In the genomic region with DNA sequence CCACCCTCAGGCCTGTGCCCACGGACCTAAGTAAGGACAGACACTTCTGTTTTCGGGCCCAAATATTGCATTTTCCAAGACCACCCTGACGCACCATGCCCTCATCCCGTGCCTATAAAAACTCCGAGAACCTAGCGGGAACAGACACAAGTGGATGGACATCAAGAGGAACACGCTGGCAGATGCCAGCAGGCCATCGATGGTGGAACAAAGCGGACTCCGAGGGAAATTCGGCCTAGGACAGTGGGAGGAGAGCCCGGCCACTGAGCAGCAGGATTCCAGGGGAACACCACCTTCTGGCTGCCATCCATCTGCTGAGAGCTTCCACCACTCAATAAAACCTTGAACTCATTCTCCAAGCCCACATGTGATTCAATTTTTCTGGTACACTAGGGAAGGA, we compare ENCODE assay signal across 18 cellular contexts.
DNase-seq lines count a peak whose midpoint lies in the region; ATAC-seq, FAIRE-seq and TF ChIP-seq lines count a peak whose summit lies in the region.
"Had no signal": no experiment of that assay in that cellular context is flagged by ENCODE, and none has a peak within 500 bp of the region (broad histone marks: within the 10 kb centered on the region; RNA-seq: fewer than 3 reads in every experiment).

No MANE protein-coding gene starts in this region.

- no peak overlapping the region for H3K27ac ChIP-seq in DOHH2 (ENCODE audit: low read depth, low read length)
- no peak overlapping the region for H3K27ac ChIP-seq in H1 (ENCODE audit: low read depth, low read length)
- H3K27ac ChIP-seq in neural progenitor cell = no peak overlapping the region
- H3K27ac ChIP-seq in smooth muscle cell (ENCODE audit: low read depth) = no peak overlapping the region
- H3K27ac ChIP-seq: RWPE1 had no signal

- H3K23me2 ChIP-seq in H1 (ENCODE audit: low read depth, low read length) = no peaks in the 10 kb centered on the region

- H3K9ac ChIP-seq in H1 (replicated peaks in 1 of 4; ENCODE audit: extremely low read depth in 1 of 4, low read depth in 3 of 4, low read length in 3 of 4) = no peak overlapping the region
- H3K9ac ChIP-seq in neural progenitor cell = no peak overlapping the region
- no peak overlapping the region for H3K9ac ChIP-seq in smooth muscle cell (ENCODE audit: low read depth)

- CTCF ChIA-PET in H1 (lab: Charles Lee; ENCODE audit: partially characterized antibody) = no interaction called here

- no peak for FAIRE-seq in H1 (lab: Jason Lieb, UNC)
- FAIRE-seq: GM12878 had no signal

- peak; percentile 14 for ATAC-seq in HG03354 (IDR thresholded peaks at IDR 0.05; ENCODE audit: poor library complexity, severe bottlenecking, unreplicated experiment)
- ATAC-seq: HCT116 had no signal

- H3K4ac ChIP-seq in H1 (replicated peaks; ENCODE audit: insufficient read length, low read depth, low read length) = no peak overlapping the region

- no peak overlapping the region for H2BK5ac ChIP-seq in H1 (ENCODE audit: low read depth, low read length)

- TF ChIP-seq EP300 in H1 (IDR thresholded peaks at IDR 0.05; ENCODE audit: borderline replicate concordance in 1 of 2, low read depth in 2 of 2, low read length in 2 of 2) = no peak

- no peak for DNase-seq in H1 (ENCODE audit: low read depth in 1 of 2, low spot score in 2 of 2)
- DNase-seq in neural progenitor cell (ENCODE audit: low spot score) = no peak
- no peak for DNase-seq in smooth muscle cell (lab: John Stamatoyannopoulos, UW; ENCODE audit: unreplicated experiment)
- DNase-seq in activated CD4-positive, alpha-beta T cell treated with anti-CD3 and anti-CD28 coated beads, Interleukin-2, amount 50 U/mL, for 1 hour = no peak
- no peak for DNase-seq in DMS79 treated with DMSO at 0.1 percent for 48 hours (lab: John Stamatoyannopoulos, UW)
- DNase-seq: CD4-positive, CD25-positive, alpha-beta regulatory T cell; DMS79; GOT3; NCI-H1694; NCI-H2081; NCI-H345; SIG-M5 had no signal

- no peak overlapping the region for H3K18ac ChIP-seq in H1 (ENCODE audit: extremely low read depth, low read length)

- H2BK120ac ChIP-seq in H1 (replicated peaks; ENCODE audit: low read depth, low read length) = no peak overlapping the region

- H4K5ac ChIP-seq in H1 (ENCODE audit: insufficient read length, low read depth, low read length) = no peak overlapping the region

- no peak overlapping the region for H3K14ac ChIP-seq in H1 (ENCODE audit: insufficient read length)

- no peaks in the 10 kb centered on the region for H3K9me2 ChIP-seq in DOHH2 (replicated peaks; ENCODE audit: control insufficient read depth, low read length)

- POLR2A ChIA-PET in H1 (lab: Charles Lee; ENCODE audit: partially characterized antibody) = no interaction called here

- H3K9me3 ChIP-seq in DOHH2 (ENCODE audit: control insufficient read depth, insufficient read depth, low read length) = no peaks in the 10 kb centered on the region
- no peaks in the 10 kb centered on the region for H3K9me3 ChIP-seq in H1 (ENCODE audit: insufficient read depth in 2 of 2, low read depth in 1 of 2, low read length in 1 of 2)
- no peaks in the 10 kb centered on the region for H3K9me3 ChIP-seq in neural progenitor cell (ENCODE audit: low read depth)
- H3K9me3 ChIP-seq in smooth muscle cell (replicated peaks; ENCODE audit: low read depth) = no peaks in the 10 kb centered on the region

- H3K9me3 Mint-ChIP-seq in neural progenitor cell = no peaks in the 10 kb centered on the region

- H3K4me3 ChIP-seq in DOHH2 (ENCODE audit: low read length) (no peak overlapping the region; the same call in 1 of the 2 replicates), H1 (ENCODE audit: extremely low read depth in 1 of 4, insufficient read depth in 2 of 4, low read depth in 3 of 4, low read length in 4 of 4) (no peak overlapping the region), neural progenitor cell (no peak overlapping the region), smooth muscle cell (no peak overlapping the region)
- H3K4me3 ChIP-seq: GM12878 had no signal

- TF ChIP-seq RAD21 in H1 (IDR thresholded peaks at IDR 0.05 in 1 of 2, conservative IDR thresholded peaks at IDR 0.05 in 1 of 2; ENCODE audit: low read depth in 2 of 2, low read length in 2 of 2) = no peak

- H4K91ac ChIP-seq in H1 (replicated peaks; ENCODE audit: insufficient read length, low read length) = no peak overlapping the region

- H2AFZ ChIP-seq in H1 (ENCODE audit: low read length) (peak overlapping the region; percentile 96), neural progenitor cell (replicated peaks) (peak overlapping the region; percentile 96), smooth muscle cell (ENCODE audit: low read depth) (no peak overlapping the region)

- TF ChIP-seq CTCF in DOHH2 (IDR thresholded peaks at IDR 0.05; ENCODE audit: low read depth, low read length, poor library complexity, severe bottlenecking) (no peak), H1 (IDR thresholded peaks at IDR 0.05; ENCODE audit: control extremely low read depth in 1 of 3, insufficient read depth in 1 of 3, low read depth in 1 of 3, low read length in 3 of 3) (no peak), neural progenitor cell (IDR thresholded peaks at IDR 0.05) (no peak), smooth muscle cell (IDR thresholded peaks at IDR 0.05; ENCODE audit: borderline replicate concordance, insufficient read depth, poor library complexity, severe bottlenecking) (no peak)

- H3K4me1 ChIP-seq in DOHH2 (ENCODE audit: control insufficient read depth, low read length) (peaks cover 12% of the 10 kb centered on the region), H1 (replicated peaks in 1 of 4; ENCODE audit: control insufficient read depth in 3 of 4, insufficient read depth in 4 of 4, low read length in 3 of 4) (no peaks in the 10 kb centered on the region), neural progenitor cell (peaks cover 8% of the 10 kb centered on the region), smooth muscle cell (ENCODE audit: low read depth) (no peaks in the 10 kb centered on the region)

- no peaks in the 10 kb centered on the region for H3K27me3 ChIP-seq in DOHH2 (ENCODE audit: control insufficient read depth, low read length)
- no peaks in the 10 kb centered on the region for H3K27me3 ChIP-seq in H1 (replicated peaks in 1 of 4; ENCODE audit: control insufficient read depth in 3 of 4, extremely low read depth in 1 of 4, insufficient read depth in 3 of 4, low read length in 3 of 4)
- H3K27me3 ChIP-seq in neural progenitor cell = no peaks in the 10 kb centered on the region
- no peaks in the 10 kb centered on the region for H3K27me3 ChIP-seq in smooth muscle cell (ENCODE audit: low read depth)

- no peak overlapping the region for H2BK12ac ChIP-seq in H1 (ENCODE audit: low read depth, low read length)

- H3F3A ChIP-seq in DOHH2 (ENCODE audit: control insufficient read depth, insufficient read depth) = no peaks in the 10 kb centered on the region
- H3F3A ChIP-seq in neural progenitor cell (ENCODE audit: low read depth) = no peaks in the 10 kb centered on the region
- no peaks in the 10 kb centered on the region for H3F3A ChIP-seq in smooth muscle cell (ENCODE audit: low read depth)

- H3K4me2 ChIP-seq in DOHH2 (ENCODE audit: low read length) (peak overlapping the region; percentile 55; the same call in 1 of the 2 replicates), H1 (ENCODE audit: insufficient read depth in 1 of 2, low read depth in 2 of 2, low read length in 2 of 2) (no peak overlapping the region), neural progenitor cell (peak overlapping the region; percentile 51), smooth muscle cell (no peak overlapping the region)

- no peak overlapping the region for H4K8ac ChIP-seq in H1 (ENCODE audit: extremely low read depth, insufficient read depth, low read length)

- no peaks in the 10 kb centered on the region for H4K20me1 ChIP-seq in DOHH2 (ENCODE audit: control insufficient read depth, insufficient read depth, low read depth, low read length)
- no peaks in the 10 kb centered on the region for H4K20me1 ChIP-seq in H1 (replicated peaks in 1 of 2; ENCODE audit: control insufficient read depth in 1 of 2, insufficient read depth in 2 of 2, low read length in 2 of 2)
- no peaks in the 10 kb centered on the region for H4K20me1 ChIP-seq in neural progenitor cell (ENCODE audit: low read depth)
- H4K20me1 ChIP-seq in smooth muscle cell (ENCODE audit: low read depth) = no peaks in the 10 kb centered on the region

- H2AK5ac ChIP-seq in H1 (ENCODE audit: low read depth, low read length) = no peak overlapping the region

- H3K27ac Mint-ChIP-seq in neural progenitor cell = no peak overlapping the region
- H3K27ac Mint-ChIP-seq: CD4-positive, CD25-positive, alpha-beta regulatory T cell had no signal

- H3K27me3 Mint-ChIP-seq in neural progenitor cell (ENCODE audit: insufficient read depth, low read depth) = no peaks in the 10 kb centered on the region
- H3K27me3 Mint-ChIP-seq: CD4-positive, CD25-positive, alpha-beta regulatory T cell; IgD-negative memory B cell had no signal

- H3K56ac ChIP-seq in H1 (replicated peaks; ENCODE audit: insufficient read length, low read depth, low read length) = no peak overlapping the region

- H3K4me1 Mint-ChIP-seq in neural progenitor cell = peaks cover 8% of the 10 kb centered on the region
- H3K4me1 Mint-ChIP-seq: CD4-positive, CD25-positive, alpha-beta regulatory T cell; IgD-negative memory B cell had no signal

- no peak overlapping the region for H2BK15ac ChIP-seq in H1 (ENCODE audit: low read length)

- no peak overlapping the region for H2BK20ac ChIP-seq in H1 (ENCODE audit: low read length)

- H3K79me1 ChIP-seq in H1 (ENCODE audit: low read depth, low read length) = no peaks in the 10 kb centered on the region

- no peak overlapping the region for H3K4me3 Mint-ChIP-seq in neural progenitor cell
- H3K4me3 Mint-ChIP-seq: CD4-positive, CD25-positive, alpha-beta regulatory T cell; IgD-negative memory B cell had no signal

- no peak overlapping the region for H3K23ac ChIP-seq in H1 (ENCODE audit: insufficient read length)

- H3K79me2 ChIP-seq in DOHH2 (ENCODE audit: control insufficient read depth, low read length) (no peaks in the 10 kb centered on the region), H1 (ENCODE audit: control insufficient read depth in 1 of 2, insufficient read depth in 2 of 2, low read length in 2 of 2) (no peaks in the 10 kb centered on the region), neural progenitor cell (ENCODE audit: low read depth) (no peaks in the 10 kb centered on the region), smooth muscle cell (ENCODE audit: low read depth) (no peaks in the 10 kb centered on the region)

- no peaks in the 10 kb centered on the region for H3K36me3 Mint-ChIP-seq in neural progenitor cell
- H3K36me3 Mint-ChIP-seq: CD4-positive, CD25-positive, alpha-beta regulatory T cell; IgD-negative memory B cell had no signal

- TF ChIP-seq POLR2A in H1 (IDR thresholded peaks at IDR 0.05; ENCODE audit: control extremely low read depth in 1 of 2, low read depth in 2 of 2, low read length in 2 of 2) = no peak

- H3K36me3 ChIP-seq in DOHH2 (ENCODE audit: control insufficient read depth, low read length) (no peaks in the 10 kb centered on the region), H1 (ENCODE audit: control insufficient read depth in 2 of 4, insufficient read depth in 4 of 4, low read length in 3 of 4) (no peaks in the 10 kb centered on the region), neural progenitor cell (no peaks in the 10 kb centered on the region), smooth muscle cell (ENCODE audit: low read depth) (no peaks in the 10 kb centered on the region)

- WGBS in H1 (ENCODE audit: extremely low coverage in 1 of 2, insufficient coverage in 1 of 2, insufficient read length in 1 of 2, insufficient replicate concordance in 2 of 2, low coverage in 1 of 2, low lambda C conversion rate in 2 of 2, missing lambda C conversion rate in 1 of 2), 2 experiments = 85% methylated on average over 12 of the region's 12 CpGs; no CpG with 5 or more reads in 1 of the 2 experiments
- WGBS in smooth muscle cell (ENCODE audit: low lambda C conversion rate) = 84% methylated on average over 12 of the region's 12 CpGs

Comparison
In these comparisons a context has a peak if more than half of its experiments do, and no peak if none do; other contexts are left out.
1. H3K4me2 ChIP-seq: peak in DOHH2 (single experiment) and neural progenitor cell (single experiment); none in H1 (0 of 2) and smooth muscle cell (single experiment).